ENCODE assay signal across 8 cellular contexts in genomic region chr19:18920400-18920799, GRCh38. TPM values are rescaled to one million over a fixed set of nuclear protein-coding genes. Genes with fewer than 3 reads are reported as not detected.
DNase-seq lines count a peak whose midpoint lies in the region; ATAC-seq and TF ChIP-seq lines count a peak whose summit lies in the region.

No MANE protein-coding gene starts in this region.

- no peaks in the 10 kb centered on the region for H3K27me3 ChIP-seq in SU-DHL-6 (ENCODE audit: low read length)
- H3K27me3 ChIP-seq in rectal smooth muscle tissue (ENCODE audit: control insufficient read depth, insufficient read depth, low read length) = no peaks in the 10 kb centered on the region

- ATAC-seq in GM18909 (IDR thresholded peaks at IDR 0.05; ENCODE audit: poor library complexity, unreplicated experiment) = no peak

- H3F3A ChIP-seq in SU-DHL-6 (ENCODE audit: insufficient read depth) = peaks cover 6% of the 10 kb centered on the region; the same call in 1 of the 2 replicates

- H3K27ac ChIP-seq in SU-DHL-6 (ENCODE audit: low read depth, low read length) = no peak overlapping the region
- no peak overlapping the region for H3K27ac ChIP-seq in rectal smooth muscle tissue (ENCODE audit: low read depth, low read length)

- H2AFZ ChIP-seq in SU-DHL-6 (ENCODE audit: low read depth, low read length, severe bottlenecking) = no peak overlapping the region

- H3K4me3 ChIP-seq in GM12865 (ENCODE audit: low read depth, low read length) (peak overlapping the region; percentile 91), SU-DHL-6 (ENCODE audit: insufficient read depth, low read length, poor library complexity, severe bottlenecking) (peak overlapping the region; percentile 91), fibroblast of pulmonary artery (replicated peaks; ENCODE audit: low read depth, low read length) (peak overlapping the region; percentile 100), rectal smooth muscle tissue (ENCODE audit: low read length) (peak overlapping the region; percentile 93)

- H3K36me3 ChIP-seq in SU-DHL-6 (ENCODE audit: low read length) (no peaks in the 10 kb centered on the region), rectal smooth muscle tissue (ENCODE audit: control insufficient read depth, insufficient read depth, low read length) (peaks cover 15% of the 10 kb centered on the region)

- peak overlapping the region; percentile 76 for H3K9ac ChIP-seq in SU-DHL-6 (ENCODE audit: low read length)
- H3K9ac ChIP-seq in rectal smooth muscle tissue (ENCODE audit: low read length) = peak overlapping the region; percentile 50

- peaks cover 51% of the 10 kb centered on the region for H3K79me2 ChIP-seq in SU-DHL-6 (ENCODE audit: insufficient read depth, low read length)

- H3K4me1 ChIP-seq in rectal smooth muscle tissue (ENCODE audit: control insufficient read depth, insufficient read depth, low read length) = peaks cover 9% of the 10 kb centered on the region

- peak overlapping the region; percentile 72 for H3K4me2 ChIP-seq in SU-DHL-6 (ENCODE audit: low read depth, low read length, poor library complexity, severe bottlenecking)

- no peaks in the 10 kb centered on the region for H3K9me2 ChIP-seq in SU-DHL-6 (replicated peaks; ENCODE audit: insufficient read depth, low read length)

- no peak for DNase-seq in GM12865 (ENCODE audit: low read depth)
- no peak for DNase-seq in fibroblast of pulmonary artery (ENCODE audit: low read depth)
- no peak for DNase-seq in NCI-H1694 (lab: John Stamatoyannopoulos, UW)
- DNase-seq in mesenteric fat pad (ENCODE audit: low spot score) = no peak
- DNase-seq in HUDEP-2 (lab: John Stamatoyannopoulos, UW; ENCODE audit: unreplicated experiment in 76 of 76) = no peak

- no peaks in the 10 kb centered on the region; the same call in 1 of the 2 replicates for H4K20me1 ChIP-seq in SU-DHL-6 (ENCODE audit: low read depth, low read length)

- no peak for TF ChIP-seq CTCF in GM12865 (IDR thresholded peaks at IDR 0.05; ENCODE audit: insufficient read depth, low read depth, low read length, missing control alignments)
- no peak for TF ChIP-seq CTCF in SU-DHL-6 (IDR thresholded peaks at IDR 0.05; ENCODE audit: insufficient read depth, low read length, poor library complexity, severe bottlenecking)
- TF ChIP-seq CTCF in fibroblast of pulmonary artery (IDR thresholded peaks at IDR 0.05; ENCODE audit: low read length, missing control alignments) = no peak

- no peaks in the 10 kb centered on the region for H3K9me3 ChIP-seq in SU-DHL-6 (ENCODE audit: insufficient read depth, low read length)

RNA-seq across cellular contexts. Expression of gene DDX49, which starts 0.9 kb away (rescaled TPM):
- total RNA-seq in mesenteric fat pad = 49.1 TPM

RNA-seq across cellular contexts. Expression of gene COPE, which starts 1.2 kb away (rescaled TPM):
- 147 TPM for total RNA-seq in mesenteric fat pad

RNA-seq across cellular contexts. Expression of gene HOMER3, which starts 20.6 kb away (rescaled TPM):
- 31.5 TPM for total RNA-seq in mesenteric fat pad

RNA-seq across cellular contexts. Expression of gene CERS1, which starts 24.4 kb away (rescaled TPM):
- 0.45 TPM for total RNA-seq in mesenteric fat pad
